In the genomic region with DNA sequence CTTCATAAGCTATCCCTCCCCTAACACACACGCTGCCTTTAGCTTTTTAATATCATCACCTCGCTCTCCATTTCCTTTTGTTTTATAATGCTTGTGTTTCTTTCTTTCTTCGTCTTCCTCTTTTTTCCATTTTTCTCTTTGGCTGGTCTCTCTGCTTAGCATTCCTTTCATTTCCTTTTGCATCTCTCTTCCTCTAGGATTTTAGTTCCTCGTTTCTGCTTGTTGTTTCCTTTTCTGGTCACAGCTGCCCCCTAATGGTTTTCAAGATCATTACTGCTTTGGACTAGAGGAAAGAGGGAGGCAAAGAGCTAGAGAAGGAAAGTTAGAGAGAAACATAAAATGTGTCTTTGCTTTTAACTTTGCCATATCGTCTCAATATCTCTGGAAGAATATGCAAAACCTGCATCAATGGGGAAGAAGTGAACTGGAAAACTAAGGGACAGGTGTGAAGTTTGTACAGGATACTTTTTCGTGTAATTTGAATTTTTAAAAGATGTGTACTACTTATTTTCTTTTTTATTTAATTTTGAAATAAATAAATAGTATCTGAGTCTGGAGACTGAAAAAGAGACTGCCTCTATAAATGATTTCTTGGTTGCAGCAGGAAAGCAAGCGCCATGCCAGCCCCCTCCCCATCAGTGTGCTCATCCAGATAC, we compare ENCODE assay signal across 1 cellular context.
TF ChIP-seq lines count a peak whose summit lies in the region.

No MANE protein-coding gene starts in this region.

TF ChIP-seq in GM12878, 131 proteins besides CTCF, POLR2A, EP300 and RAD21:
- TF ChIP-seq, protein P1, sequence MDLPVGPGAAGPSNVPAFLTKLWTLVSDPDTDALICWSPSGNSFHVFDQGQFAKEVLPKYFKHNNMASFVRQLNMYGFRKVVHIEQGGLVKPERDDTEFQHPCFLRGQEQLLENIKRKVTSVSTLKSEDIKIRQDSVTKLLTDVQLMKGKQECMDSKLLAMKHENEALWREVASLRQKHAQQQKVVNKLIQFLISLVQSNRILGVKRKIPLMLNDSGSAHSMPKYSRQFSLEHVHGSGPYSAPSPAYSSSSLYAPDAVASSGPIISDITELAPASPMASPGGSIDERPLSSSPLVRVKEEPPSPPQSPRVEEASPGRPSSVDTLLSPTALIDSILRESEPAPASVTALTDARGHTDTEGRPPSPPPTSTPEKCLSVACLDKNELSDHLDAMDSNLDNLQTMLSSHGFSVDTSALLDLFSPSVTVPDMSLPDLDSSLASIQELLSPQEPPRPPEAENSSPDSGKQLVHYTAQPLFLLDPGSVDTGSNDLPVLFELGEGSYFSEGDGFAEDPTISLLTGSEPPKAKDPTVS (IDR thresholded peaks at IDR 0.05; ENCODE audit: low read depth, low read length) = no peak
- no peak for TF ChIP-seq HDAC6 (IDR thresholded peaks at IDR 0.05; ENCODE audit: unreplicated experiment)
- 0 out of 2 replicates have a peak, but pooled peaks have one; percentile 45 for TF ChIP-seq NBN (IDR thresholded peaks at IDR 0.05)
- peak; percentile 63; the same call in 1 of the 2 replicates for TF ChIP-seq SMC3 (IDR thresholded peaks at IDR 0.05; ENCODE audit: borderline replicate concordance, low read length)
- TF ChIP-seq, protein P2, sequence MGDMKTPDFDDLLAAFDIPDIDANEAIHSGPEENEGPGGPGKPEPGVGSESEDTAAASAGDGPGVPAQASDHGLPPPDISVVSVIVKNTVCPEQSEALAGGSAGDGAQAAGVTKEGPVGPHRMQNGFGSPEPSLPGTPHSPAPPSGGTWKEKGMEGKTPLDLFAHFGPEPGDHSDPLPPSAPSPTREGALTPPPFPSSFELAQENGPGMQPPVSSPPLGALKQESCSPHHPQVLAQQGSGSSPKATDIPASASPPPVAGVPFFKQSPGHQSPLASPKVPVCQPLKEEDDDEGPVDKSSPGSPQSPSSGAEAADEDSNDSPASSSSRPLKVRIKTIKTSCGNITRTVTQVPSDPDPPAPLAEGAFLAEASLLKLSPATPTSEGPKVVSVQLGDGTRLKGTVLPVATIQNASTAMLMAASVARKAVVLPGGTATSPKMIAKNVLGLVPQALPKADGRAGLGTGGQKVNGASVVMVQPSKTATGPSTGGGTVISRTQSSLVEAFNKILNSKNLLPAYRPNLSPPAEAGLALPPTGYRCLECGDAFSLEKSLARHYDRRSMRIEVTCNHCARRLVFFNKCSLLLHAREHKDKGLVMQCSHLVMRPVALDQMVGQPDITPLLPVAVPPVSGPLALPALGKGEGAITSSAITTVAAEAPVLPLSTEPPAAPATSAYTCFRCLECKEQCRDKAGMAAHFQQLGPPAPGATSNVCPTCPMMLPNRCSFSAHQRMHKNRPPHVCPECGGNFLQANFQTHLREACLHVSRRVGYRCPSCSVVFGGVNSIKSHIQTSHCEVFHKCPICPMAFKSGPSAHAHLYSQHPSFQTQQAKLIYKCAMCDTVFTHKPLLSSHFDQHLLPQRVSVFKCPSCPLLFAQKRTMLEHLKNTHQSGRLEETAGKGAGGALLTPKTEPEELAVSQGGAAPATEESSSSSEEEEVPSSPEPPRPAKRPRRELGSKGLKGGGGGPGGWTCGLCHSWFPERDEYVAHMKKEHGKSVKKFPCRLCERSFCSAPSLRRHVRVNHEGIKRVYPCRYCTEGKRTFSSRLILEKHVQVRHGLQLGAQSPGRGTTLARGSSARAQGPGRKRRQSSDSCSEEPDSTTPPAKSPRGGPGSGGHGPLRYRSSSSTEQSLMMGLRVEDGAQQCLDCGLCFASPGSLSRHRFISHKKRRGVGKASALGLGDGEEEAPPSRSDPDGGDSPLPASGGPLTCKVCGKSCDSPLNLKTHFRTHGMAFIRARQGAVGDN (IDR thresholded peaks at IDR 0.05) = no peak
- TF ChIP-seq ZNF274 (IDR thresholded peaks at IDR 0.05; ENCODE audit: insufficient read depth, insufficient read length) = no peak
- TF ChIP-seq SPI1 (IDR thresholded peaks at IDR 0.05; ENCODE audit: borderline replicate concordance, insufficient read depth, low read depth, low read length) = no peak
- no peak for TF ChIP-seq ESRRA (IDR thresholded peaks at IDR 0.05; ENCODE audit: low read length)
- TF ChIP-seq SIN3A (IDR thresholded peaks at IDR 0.05; ENCODE audit: low read depth, low read length) = no peak
- no peak for TF ChIP-seq PKNOX1 (IDR thresholded peaks at IDR 0.05)
- no peak for TF ChIP-seq DPF2 (IDR thresholded peaks at IDR 0.05)
- no peak for TF ChIP-seq FOXK2 (IDR thresholded peaks at IDR 0.05)
